Comparison of ENCODE assay signal across 6 cellular contexts in the genomic region with DNA sequence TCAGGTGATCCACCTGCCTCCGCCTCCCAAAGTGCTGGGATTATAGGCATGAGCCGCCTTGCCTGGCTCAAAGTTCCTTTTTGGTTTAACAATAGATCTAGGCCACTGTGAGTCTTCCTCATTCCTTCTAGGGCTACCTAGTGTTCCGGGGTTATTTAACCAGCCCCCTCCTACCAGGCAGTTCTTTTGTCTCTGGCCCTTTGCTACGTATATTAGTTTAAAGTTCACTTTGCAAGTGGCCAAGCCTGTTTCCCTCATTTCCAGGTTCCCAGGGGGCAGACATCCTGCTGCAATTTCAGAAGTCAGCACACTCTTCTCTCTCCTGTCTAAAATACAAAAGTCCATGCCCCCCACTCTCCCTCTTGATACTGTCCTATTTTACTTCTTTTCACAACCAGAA. TPM values are rescaled to one million over a fixed set of nuclear protein-coding genes. Genes with fewer than 3 reads are reported as not detected.
"Had no signal": no experiment of that assay in that cellular context is flagged by ENCODE, and none has a peak within 500 bp of the region (broad histone marks: within the 10 kb centered on the region; RNA-seq: fewer than 3 reads in every experiment).

No MANE protein-coding gene starts in this region.

RNA-seq across cellular contexts. Expression of a gene that starts 33.8 kb away (rescaled TPM):
- total RNA-seq: hepatocyte, left ventricle myocardium superior, lower lobe of right lung had no signal
- polyA plus RNA-seq: hepatocyte had no signal

RNA-seq across cellular contexts. Expression of a gene that starts 51.8 kb away (rescaled TPM):
- total RNA-seq: frontal cortex had no signal
- polyA plus RNA-seq: fibroblast of lung, immature natural killer cell had no signal
